1 cellular context compared by ENCODE assay signal in genomic region chr4:10180927-10181744, GRCh38.
TF ChIP-seq lines count a peak whose summit lies in the region.

No MANE protein-coding gene starts in this region.

TF ChIP-seq in K562, 482 proteins besides CTCF, POLR2A, EP300 and RAD21 (continued from another document and continues in another):
- TF ChIP-seq MGA (IDR thresholded peaks at IDR 0.05) (peak; percentile 54), ZBTB2 (IDR thresholded peaks at IDR 0.05) (peak; percentile 66), ETV1 (tag; conservative IDR thresholded peaks at IDR 0.05; ENCODE audit: low read depth) (peak; percentile 100), EP400 (IDR thresholded peaks at IDR 0.05) (peak; percentile 79), ZFP36 (IDR thresholded peaks at IDR 0.05; ENCODE audit: low read depth, low read length, partially characterized antibody) (peak; percentile 35), ZNF592 (IDR thresholded peaks at IDR 0.05) (peak; percentile 98), E2F6 (IDR thresholded peaks at IDR 0.05; ENCODE audit: borderline replicate concordance in 1 of 2, extremely low read depth in 1 of 2, insufficient read depth in 1 of 2, insufficient read length in 1 of 2, low read depth in 1 of 2, low read length in 1 of 2, poor library complexity in 1 of 2, severe bottlenecking in 1 of 2) (peak in 1 of 2 experiments; percentile 18), SETDB1 (IDR thresholded peaks at IDR 0.05; ENCODE audit: low read length) (no peak), BRF1 (IDR thresholded peaks at IDR 0.05; ENCODE audit: borderline replicate concordance, extremely low read depth, insufficient read length) (no peak), SNIP1 (IDR thresholded peaks at IDR 0.05; ENCODE audit: low read depth) (0 out of 2 replicates have a peak, but pooled peaks have one; percentile 7), PML (IDR thresholded peaks at IDR 0.05; ENCODE audit: low read length) (peak; percentile 98), ZNF41 (CRISPR knock-in tag; conservative IDR thresholded peaks at IDR 0.05) (peak; percentile 27; the same call in 1 of the 2 replicates), ZMIZ1 (IDR thresholded peaks at IDR 0.05; ENCODE audit: low read depth in 2 of 2, low read length in 2 of 2) (peak in 1 of 2 experiments; percentile 93; a peak in 2 of 4 replicates), PTTG1 (tag; IDR thresholded peaks at IDR 0.05; ENCODE audit: low read depth) (0 out of 2 replicates have a peak, but pooled peaks have one; percentile 4), THAP7 (CRISPR knock-in tag; IDR thresholded peaks at IDR 0.05) (no peak), RBM25 (IDR thresholded peaks at IDR 0.05; ENCODE audit: low read depth, low read length, severe bottlenecking) (no peak), VEZF1 (CRISPR knock-in tag; IDR thresholded peaks at IDR 0.05) (peak; percentile 67), ZNF277 (CRISPR knock-in tag; IDR thresholded peaks at IDR 0.05; ENCODE audit: borderline replicate concordance) (no peak), POLR2AphosphoS5 (IDR thresholded peaks at IDR 0.05; ENCODE audit: control insufficient read depth, insufficient read depth, low read depth, low read length) (peak; percentile 91), ZNF584 (CRISPR knock-in tag; IDR thresholded peaks at IDR 0.05; ENCODE audit: low read depth) (peak; percentile 91), ZBTB17 (CRISPR knock-in tag; IDR thresholded peaks at IDR 0.05) (peak; percentile 69), ATF7 (IDR thresholded peaks at IDR 0.05) (peak; percentile 98), TCF3 (CRISPR knock-in tag; IDR thresholded peaks at IDR 0.05) (peak; percentile 95)
